19 cellular contexts compared by ENCODE assay signal in the genomic region with DNA sequence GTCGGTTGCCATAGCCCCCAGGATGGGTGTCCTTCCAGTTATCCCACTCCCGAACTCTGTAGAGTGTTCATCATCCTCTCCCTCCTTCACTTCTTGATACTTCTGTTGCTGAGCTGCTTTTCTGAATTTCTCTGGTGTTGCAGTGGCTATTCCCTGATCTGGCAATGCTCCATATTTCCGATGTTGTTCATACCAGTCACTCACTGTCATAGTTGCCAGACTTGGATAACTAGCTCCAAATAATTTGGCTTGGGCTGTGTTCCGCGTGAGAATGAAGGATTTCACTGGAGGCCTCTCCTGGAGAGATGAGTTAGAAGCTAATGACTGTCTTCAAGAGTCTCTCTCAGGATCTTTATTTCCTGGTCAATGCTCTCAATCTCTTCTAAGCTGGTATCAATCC. TPM values are rescaled to one million over a fixed set of nuclear protein-coding genes. Genes with fewer than 3 reads are reported as not detected.
DNase-seq lines count a peak whose midpoint lies in the region; ATAC-seq and TF ChIP-seq lines count a peak whose summit lies in the region.
"Had no signal": no experiment of that assay in that cellular context is flagged by ENCODE, and none has a peak within 500 bp of the region (broad histone marks: within the 10 kb centered on the region; RNA-seq: fewer than 3 reads in every experiment).

No MANE protein-coding gene starts in this region.

- no peak overlapping the region for H3K9ac ChIP-seq in PC-3 (ENCODE audit: low read length)
- H3K9ac ChIP-seq: BLaER1 treated with 17β-estradiol and CSF1 and Interleukin-3, amounts not matched to agents 10 nM and 100 nM had no signal

- H3K27me3 Mint-ChIP-seq in memory B cell, result peaks cover 2% of the 10 kb centered on the region

- TF ChIP-seq CTCF in PC-3 (conservative IDR thresholded peaks at IDR 0.05; ENCODE audit: low read depth, low read length), result no peak

- POLR2A ChIA-PET in PC-3 (lab: Charles Lee; ENCODE audit: unreplicated experiment), result no interaction called here

- H2AFZ ChIP-seq in PC-3 (ENCODE audit: low read length), result no peak overlapping the region

- no peaks in the 10 kb centered on the region for H3K9me3 ChIP-seq in PC-3 (ENCODE audit: low read length)

- H3K27ac ChIP-seq in PC-3 (ENCODE audit: low read length) (no peak overlapping the region), substantia nigra (ENCODE audit: low read depth, low read length, poor library complexity, severe bottlenecking) (no peak overlapping the region)
- H3K27ac ChIP-seq: BLaER1 treated with 17β-estradiol and CSF1 and Interleukin-3, amounts not matched to agents 10 nM and 100 nM; C4-2B had no signal

- no peaks in the 10 kb centered on the region for H4K20me1 ChIP-seq in PC-3 (ENCODE audit: low read length)
- H4K20me1 ChIP-seq: BLaER1 treated with 17β-estradiol and CSF1 and Interleukin-3, amounts not matched to agents 10 nM and 100 nM had no signal

- BruUV-seq in PC-3 (replicated peaks; lab: Mats Ljungman, UMichigan), result no TSS peak

- peaks cover 10% of the 10 kb centered on the region for H3K4me1 ChIP-seq in PC-3 (ENCODE audit: insufficient read depth, low read length)
- H3K4me1 ChIP-seq: Caco-2 had no signal

- H3K36me3 ChIP-seq in PC-3 (ENCODE audit: low read depth, low read length), result no peaks in the 10 kb centered on the region
- H3K36me3 ChIP-seq: BLaER1 treated with 17β-estradiol and CSF1 and Interleukin-3, amounts not matched to agents 10 nM and 100 nM had no signal

- H3K4me2 ChIP-seq in PC-3 (ENCODE audit: low read length), result no peak overlapping the region
- H3K4me2 ChIP-seq: BLaER1 treated with 17β-estradiol and CSF1 and Interleukin-3, amounts not matched to agents 10 nM and 100 nM had no signal

- DNase-seq in EH (ENCODE audit: low read depth) (peak; percentile 13), PC-3 (peak; percentile 18), memory B cell (ENCODE audit: low spot score in 2 of 2) (no peak), substantia nigra (lab: John Stamatoyannopoulos, UW) (no peak), NCI-H69 (lab: John Stamatoyannopoulos, UW) (no peak), GM03348 (ENCODE audit: low spot score) (no peak)
- DNase-seq: 8988T; ACHN; AML-193; Caco-2; Calu3; CD4-positive, alpha-beta T cell; CD8-positive, alpha-beta T cell; EL; GDM1 had no signal

- H3K27ac Mint-ChIP-seq in memory B cell, result peak overlapping the region; percentile 54
- H3K27ac Mint-ChIP-seq: B cell; CD4-positive, alpha-beta T cell; CD8-positive, alpha-beta T cell had no signal

- no peaks in the 10 kb centered on the region for H3K27me3 ChIP-seq in PC-3 (ENCODE audit: low read length)
- H3K27me3 ChIP-seq: BLaER1 treated with 17β-estradiol and CSF1 and Interleukin-3, amounts not matched to agents 10 nM and 100 nM had no signal

- CTCF ChIA-PET in PC-3 (lab: Charles Lee), result no interaction called here

- H3K9me2 ChIP-seq in PC-3 (replicated peaks; ENCODE audit: low read length), result no peaks in the 10 kb centered on the region

- no peak overlapping the region for H3K4me3 Mint-ChIP-seq in memory B cell
- H3K4me3 Mint-ChIP-seq: B cell; CD4-positive, alpha-beta T cell; CD8-positive, alpha-beta T cell had no signal

- no peaks in the 10 kb centered on the region for H3K4me1 Mint-ChIP-seq in memory B cell
- H3K4me1 Mint-ChIP-seq: B cell had no signal

- intact Hi-C loops in PC-3 (cut with micrococcal nuclease), result no loop called here

- peaks cover 16% of the 10 kb centered on the region for H3K9me3 Mint-ChIP-seq in memory B cell
- H3K9me3 Mint-ChIP-seq: CD4-positive, alpha-beta T cell; CD8-positive, alpha-beta T cell had no signal

- H3K79me2 ChIP-seq in PC-3 (ENCODE audit: low read length), result no peaks in the 10 kb centered on the region

- peaks cover 6% of the 10 kb centered on the region for H3K36me3 Mint-ChIP-seq in memory B cell
- H3K36me3 Mint-ChIP-seq: CD8-positive, alpha-beta T cell had no signal

- no peaks in the 10 kb centered on the region for H3F3A ChIP-seq in PC-3 (ENCODE audit: low read length, unreplicated experiment)

- H3K4me3 ChIP-seq in PC-3 (ENCODE audit: low read length), result no peak overlapping the region
- H3K4me3 ChIP-seq: BLaER1 treated with 17β-estradiol and CSF1 and Interleukin-3, amounts not matched to agents 10 nM and 100 nM had no signal

- ATAC-seq in PC-3 (no peak), memory B cell (ENCODE audit: low read depth) (no peak), GM21619 (IDR thresholded peaks at IDR 0.05; ENCODE audit: unreplicated experiment) (no peak)
- ATAC-seq: CD8-positive, alpha-beta T cell had no signal

RNA-seq across cellular contexts. Expression of a gene that starts 50.3 kb away (rescaled TPM):
- total RNA-seq in PC-3 (2014; rRNA removed), result 44.2 and 55.6 TPM in 2 replicates

Comparison
In these comparisons a context has a peak if more than half of its experiments do, and no peak if none do; other contexts are left out.
1. DNase-seq: peak in EH (single experiment) and PC-3 (single experiment); none in memory B cell (0 of 2), substantia nigra (0 of 49), NCI-H69 (single experiment) and GM03348 (single experiment).